ENCODE assay signal across 17 cellular contexts in genomic region chr19:42153606-42154405, GRCh38. TPM values are rescaled to one million over a fixed set of nuclear protein-coding genes. Genes with fewer than 3 reads are reported as not detected.
A peak's percentile ranks its signal among the peaks of the same experiment; 100 is the strongest.
DNase-seq lines count a peak whose midpoint lies in the region; ATAC-seq, FAIRE-seq and TF ChIP-seq lines count a peak whose summit lies in the region.
"Had no signal": no experiment of that assay in that cellular context is flagged by ENCODE, and none has a peak within 500 bp of the region (broad histone marks: within the 10 kb centered on the region; RNA-seq: fewer than 3 reads in every experiment).

No MANE protein-coding gene starts in this region.

- no peak for DNase-seq in activated naive CD8-positive, alpha-beta T cell treated with anti-CD3 and anti-CD28 coated beads, Interleukin-2, amount 10 ng/mL, durations not matched to agents 7 days and 5 days
- no peak for DNase-seq in activated naive CD8-positive, alpha-beta T cell treated with anti-CD3 and anti-CD28 coated beads, Interleukin-2, amount 50 U/mL, for 24 hours
- peak; percentile 82 for DNase-seq in NCI-H146 treated with DMSO at 0.1 percent for 48 hours (lab: John Stamatoyannopoulos, UW; ENCODE audit: unreplicated experiment)
- DNase-seq in K562 (ENCODE audit: extremely low read depth in 1 of 4, low spot score in 3 of 4), result no peak
- no peak for DNase-seq in stimulated activated naive B cell treated with anti-CD40 and anti-IgM and Interleukin-4, amounts not matched to agents 10 μg/mL and 1 μg/mL and 100 μg/mL, for 72 hours
- DNase-seq in nucleus accumbens (lab: John Stamatoyannopoulos, UW), result no peak
- DNase-seq in HepG2 (ENCODE audit: low spot score), result no peak
- DNase-seq: activated CD4-positive, alpha-beta memory T cell treated with anti-CD3 and anti-CD28 coated beads, Interleukin-2, amount 10 ng/mL, durations not matched to agents 7 days and 5 days; activated gamma-delta T cell; endodermal cell; hippocampal formation; NCI-H2171; SJCRH30; tibial artery had no signal

- no peaks in the 10 kb centered on the region; a peak in 1 of 5 replicates for H3K4me1 ChIP-seq in K562 (replicated peaks in 1 of 2; ENCODE audit: control insufficient read depth in 2 of 2, insufficient read depth in 2 of 2, low read length in 2 of 2)
- peaks cover 5% of the 10 kb centered on the region; the same call in 1 of the 2 replicates for H3K4me1 ChIP-seq in HepG2 (ENCODE audit: insufficient read depth, low read length)
- H3K4me1 ChIP-seq: SJCRH30, tibial artery had no signal

- no peak overlapping the region for H2AFZ ChIP-seq in K562 (ENCODE audit: low read depth, low read length)
- H2AFZ ChIP-seq in HepG2 (ENCODE audit: low read length), result no peak overlapping the region

- no peaks in the 10 kb centered on the region for H3K36me3 Mint-ChIP-seq in activated naive CD8-positive, alpha-beta T cell treated with anti-CD3 and anti-CD28 coated beads, Interleukin-2, amount 10 ng/mL, durations not matched to agents 7 days and 5 days
- no peaks in the 10 kb centered on the region for H3K36me3 Mint-ChIP-seq in activated naive CD8-positive, alpha-beta T cell treated with anti-CD3 and anti-CD28 coated beads, Interleukin-2, amount 50 U/mL, for 24 hours (ENCODE audit: low read depth)
- H3K36me3 Mint-ChIP-seq in stimulated activated naive B cell treated with anti-CD40 and anti-IgM and Interleukin-4, amounts not matched to agents 10 μg/mL and 1 μg/mL and 100 μg/mL, for 72 hours, result no peaks in the 10 kb centered on the region
- H3K36me3 Mint-ChIP-seq: mesothelial cell of epicardium had no signal

- H3K4me1 Mint-ChIP-seq in activated naive CD8-positive, alpha-beta T cell treated with anti-CD3 and anti-CD28 coated beads, Interleukin-2, amount 10 ng/mL, durations not matched to agents 7 days and 5 days, result peaks cover 27% of the 10 kb centered on the region
- H3K4me1 Mint-ChIP-seq in activated naive CD8-positive, alpha-beta T cell treated with anti-CD3 and anti-CD28 coated beads, Interleukin-2, amount 50 U/mL, for 24 hours, result peaks cover 19% of the 10 kb centered on the region
- peaks cover 30 to 40% of the 10 kb centered on the region in 2 donors for H3K4me1 Mint-ChIP-seq in stimulated activated naive B cell treated with anti-CD40 and anti-IgM and Interleukin-4, amounts not matched to agents 10 μg/mL and 1 μg/mL and 100 μg/mL, for 72 hours
- H3K4me1 Mint-ChIP-seq: endodermal cell, mesothelial cell of epicardium had no signal

- no peak overlapping the region for H3K27ac ChIP-seq in K562 (ENCODE audit: extremely low read depth, low read depth, low read length)
- H3K27ac ChIP-seq in HepG2 (ENCODE audit: extremely low read length, insufficient read depth, low read length), result no peak overlapping the region
- H3K27ac ChIP-seq: pancreas, SJCRH30, tibial artery had no signal

- no peaks in the 10 kb centered on the region for H3K9me3 Mint-ChIP-seq in activated naive CD8-positive, alpha-beta T cell treated with anti-CD3 and anti-CD28 coated beads, Interleukin-2, amount 10 ng/mL, durations not matched to agents 7 days and 5 days
- no peaks in the 10 kb centered on the region for H3K9me3 Mint-ChIP-seq in activated naive CD8-positive, alpha-beta T cell treated with anti-CD3 and anti-CD28 coated beads, Interleukin-2, amount 50 U/mL, for 24 hours
- no peaks in the 10 kb centered on the region for H3K9me3 Mint-ChIP-seq in stimulated activated naive B cell treated with anti-CD40 and anti-IgM and Interleukin-4, amounts not matched to agents 10 μg/mL and 1 μg/mL and 100 μg/mL, for 72 hours
- H3K9me3 Mint-ChIP-seq: activated CD4-positive, alpha-beta memory T cell treated with anti-CD3 and anti-CD28 coated beads, Interleukin-2, amount 10 ng/mL, durations not matched to agents 7 days and 5 days; endodermal cell; mesothelial cell of epicardium had no signal

- 4% methylated on average over 15 of the region's 21 CpGs for WGBS in K562 (ENCODE audit: insufficient coverage, low coverage, missing lambda C conversion rate)
- 15% methylated on average over 17 of the region's 21 CpGs for WGBS in HepG2 (ENCODE audit: low lambda C conversion rate)

- POLR2A ChIA-PET in activated naive CD8-positive, alpha-beta T cell treated with anti-CD3 and anti-CD28 coated beads, Interleukin-2, amount 10 ng/mL, durations not matched to agents 7 days and 5 days (lab: Charles Lee), result no interaction called here
- POLR2A ChIA-PET in K562 (lab: Yijun Ruan, JAX) (no interaction called here), HepG2 (lab: Yijun Ruan, JAX) (no interaction called here)

- H3K9me1 ChIP-seq in K562 (ENCODE audit: control insufficient read depth, insufficient read depth, low read length), result no peaks in the 10 kb centered on the region

- in situ Hi-C loops in K562 (cut with MboI), result no loop called here
- in situ Hi-C loops in HepG2 (cut with HindIII; ENCODE audit: extremely low pct_ligation_motif_present, low pct_unique_long_range_greater_than_20kb), result no loop called here

- H3K9ac ChIP-seq in K562 (ENCODE audit: insufficient read depth in 1 of 2, low read depth in 2 of 2, low read length in 2 of 2) (no peak overlapping the region), HepG2 (ENCODE audit: insufficient read depth, low read depth, low read length) (no peak overlapping the region)

- TF ChIP-seq POLR2A in K562 (conservative IDR thresholded peaks at IDR 0.05), result no peak
- TF ChIP-seq POLR2A in HepG2 (IDR thresholded peaks at IDR 0.05; ENCODE audit: insufficient read depth in 1 of 2, low read depth in 2 of 2, low read length in 2 of 2), result no peak

- CTCF ChIA-PET in K562 (lab: Yijun Ruan, JAX; ENCODE audit: low intra/inter-chr PET ratio), result no interaction called here
- CTCF ChIA-PET in HepG2 (lab: Yijun Ruan, JAX; ENCODE audit: low intra/inter-chr PET ratio, low total read pairs), result no interaction called here

- intact Hi-C loops in K562 (cut with micrococcal nuclease) (no loop called here), HepG2 (cut with micrococcal nuclease; ENCODE audit: unreplicated experiment) (no loop called here)

- BruUV-seq in K562 (replicated peaks; lab: Mats Ljungman, UMichigan) (no TSS peak), HepG2 (replicated peaks; lab: Mats Ljungman, UMichigan) (no TSS peak)

- no peaks in the 10 kb centered on the region for H3K9me3 ChIP-seq in K562 (replicated peaks; ENCODE audit: control insufficient read depth, insufficient read depth, low read depth, low read length)
- H3K9me3 ChIP-seq in HepG2 (ENCODE audit: low read length), result no peaks in the 10 kb centered on the region
- H3K9me3 ChIP-seq: pancreas, SJCRH30, tibial artery had no signal

- H3K79me2 ChIP-seq in K562 (ENCODE audit: control insufficient read depth, insufficient read depth, low read length) (no peaks in the 10 kb centered on the region), HepG2 (ENCODE audit: insufficient read depth, low read length) (no peaks in the 10 kb centered on the region)

- FAIRE-seq in K562 (lab: Jason Lieb, UNC) (no peak), HepG2 (lab: Jason Lieb, UNC) (no peak)
- FAIRE-seq: pancreas had no signal

- peaks cover 5% of the 10 kb centered on the region for H3K27me3 Mint-ChIP-seq in activated naive CD8-positive, alpha-beta T cell treated with anti-CD3 and anti-CD28 coated beads, Interleukin-2, amount 10 ng/mL, durations not matched to agents 7 days and 5 days
- peaks cover 6% of the 10 kb centered on the region for H3K27me3 Mint-ChIP-seq in activated naive CD8-positive, alpha-beta T cell treated with anti-CD3 and anti-CD28 coated beads, Interleukin-2, amount 50 U/mL, for 24 hours
- H3K27me3 Mint-ChIP-seq in stimulated activated naive B cell treated with anti-CD40 and anti-IgM and Interleukin-4, amounts not matched to agents 10 μg/mL and 1 μg/mL and 100 μg/mL, for 72 hours, result no peaks in the 10 kb centered on the region

- peaks cover 32 to 67% of the 10 kb centered on the region in 2 experiments for H3K27me3 ChIP-seq in K562 (ENCODE audit: control insufficient read depth in 2 of 2, insufficient read depth in 2 of 2, low read length in 2 of 2)
- peaks cover 12 to 69% of the 10 kb centered on the region in 2 experiments; a peak in 4 of 5 replicates for H3K27me3 ChIP-seq in HepG2 (ENCODE audit: control insufficient read depth in 1 of 2, insufficient read depth in 2 of 2, low read length in 2 of 2)
- H3K27me3 ChIP-seq: pancreas had no signal

- TF ChIP-seq CTCF in K562 (IDR thresholded peaks at IDR 0.05 in 2 of 3, conservative IDR thresholded peaks at IDR 0.05 in 1 of 3; ENCODE audit: insufficient read depth in 2 of 3, low read depth in 1 of 3, low read length in 3 of 3) (no peak), HepG2 (CRISPR knock-in tag; IDR thresholded peaks at IDR 0.05) (no peak)

- no peak for ATAC-seq in activated naive CD8-positive, alpha-beta T cell treated with anti-CD3 and anti-CD28 coated beads, Interleukin-2, amount 10 ng/mL, durations not matched to agents 7 days and 5 days (ENCODE audit: low read depth)
- ATAC-seq in activated naive CD8-positive, alpha-beta T cell treated with anti-CD3 and anti-CD28 coated beads, Interleukin-2, amount 50 U/mL, for 24 hours, result no peak
- no peak for ATAC-seq in K562
- no peak for ATAC-seq in stimulated activated naive B cell treated with anti-CD40 and anti-IgM and Interleukin-4, amounts not matched to agents 10 μg/mL and 1 μg/mL and 100 μg/mL, for 72 hours (replicated peaks)
- ATAC-seq in GM21786 (IDR thresholded peaks at IDR 0.05; ENCODE audit: unreplicated experiment), result no peak
- ATAC-seq in HepG2, result no peak
- ATAC-seq: pancreas had no signal

- peaks cover 19% of the 10 kb centered on the region for H4K20me1 ChIP-seq in K562 (replicated peaks; ENCODE audit: control insufficient read depth, insufficient read depth, low read length)
- H4K20me1 ChIP-seq in HepG2 (ENCODE audit: insufficient read depth, low read length), result no peaks in the 10 kb centered on the region

- H3K36me3 ChIP-seq in K562 (ENCODE audit: control insufficient read depth, insufficient read depth, low read length), result no peaks in the 10 kb centered on the region
- no peaks in the 10 kb centered on the region for H3K36me3 ChIP-seq in HepG2 (replicated peaks in 1 of 2; ENCODE audit: control insufficient read depth in 1 of 2, insufficient read depth in 2 of 2, low read length in 2 of 2)
- H3K36me3 ChIP-seq: pancreas, SJCRH30, tibial artery had no signal

- H3K4me2 ChIP-seq in K562 (ENCODE audit: insufficient read depth, low read length), result no peak overlapping the region
- no peak overlapping the region for H3K4me2 ChIP-seq in HepG2 (ENCODE audit: low read depth, low read length)

- no peak for TF ChIP-seq EP300 in K562 (IDR thresholded peaks at IDR 0.05; ENCODE audit: low read length)
- TF ChIP-seq EP300 in HepG2 (IDR thresholded peaks at IDR 0.05; ENCODE audit: low read depth in 2 of 2, low read length in 2 of 2), result no peak
- TF ChIP-seq EP300 in HepG2 (CRISPR knock-in tag; IDR thresholded peaks at IDR 0.05; ENCODE audit: borderline replicate concordance), result no peak

- peak overlapping the region; percentile 63 for H3K4me3 Mint-ChIP-seq in activated naive CD8-positive, alpha-beta T cell treated with anti-CD3 and anti-CD28 coated beads, Interleukin-2, amount 10 ng/mL, durations not matched to agents 7 days and 5 days
- H3K4me3 Mint-ChIP-seq in activated naive CD8-positive, alpha-beta T cell treated with anti-CD3 and anti-CD28 coated beads, Interleukin-2, amount 50 U/mL, for 24 hours, result no peak overlapping the region
- peak overlapping the region; percentile 52 to 59 for H3K4me3 Mint-ChIP-seq in stimulated activated naive B cell treated with anti-CD40 and anti-IgM and Interleukin-4, amounts not matched to agents 10 μg/mL and 1 μg/mL and 100 μg/mL, for 72 hours
- H3K4me3 Mint-ChIP-seq: activated CD4-positive, alpha-beta memory T cell treated with anti-CD3 and anti-CD28 coated beads, Interleukin-2, amount 10 ng/mL, durations not matched to agents 7 days and 5 days; endodermal cell; mesothelial cell of epicardium had no signal

- no peak for TF ChIP-seq RAD21 in K562 (CRISPR knock-in tag; conservative IDR thresholded peaks at IDR 0.05 in 1 of 2, IDR thresholded peaks at IDR 0.05 in 1 of 2)
- no peak for TF ChIP-seq RAD21 in HepG2 (CRISPR knock-in tag; IDR thresholded peaks at IDR 0.05)

- H3K4me3 ChIP-seq in K562 (no peak overlapping the region), HepG2 (replicated peaks in 1 of 3; ENCODE audit: insufficient read depth in 1 of 3, low read depth in 2 of 3, low read length in 3 of 3) (no peak overlapping the region)
- H3K4me3 ChIP-seq: pancreas, SJCRH30, tibial artery had no signal

- peak overlapping the region; percentile 80 for H3K27ac Mint-ChIP-seq in activated naive CD8-positive, alpha-beta T cell treated with anti-CD3 and anti-CD28 coated beads, Interleukin-2, amount 10 ng/mL, durations not matched to agents 7 days and 5 days
- no peak overlapping the region for H3K27ac Mint-ChIP-seq in activated naive CD8-positive, alpha-beta T cell treated with anti-CD3 and anti-CD28 coated beads, Interleukin-2, amount 50 U/mL, for 24 hours
- H3K27ac Mint-ChIP-seq in stimulated activated naive B cell treated with anti-CD40 and anti-IgM and Interleukin-4, amounts not matched to agents 10 μg/mL and 1 μg/mL and 100 μg/mL, for 72 hours, result peak overlapping the region; percentile 21
- H3K27ac Mint-ChIP-seq: activated CD4-positive, alpha-beta memory T cell treated with anti-CD3 and anti-CD28 coated beads, Interleukin-2, amount 10 ng/mL, durations not matched to agents 7 days and 5 days; endodermal cell; mesothelial cell of epicardium had no signal

RNA-seq across cellular contexts. Expression of gene POU2F2, which starts 21.6 kb away (rescaled TPM):
- 10 to 100 TPM; 33.0 to 33.9 TPM for total RNA-seq in activated naive CD8-positive, alpha-beta T cell treated with anti-CD3 and anti-CD28 coated beads, Interleukin-2, amount 10 ng/mL, durations not matched to agents 7 days and 5 days
- 0.88 and 0.93 TPM in 2 replicates for total RNA-seq in K562 (2011; cell fraction: chromatin; rRNA removed; ENCODE audit: low replicate concordance)
- total RNA-seq in K562 (2011; cell fraction: nucleolus; rRNA removed), result 0.39 and 0.50 TPM in 2 replicates
- 0.44 and 0.76 TPM in 2 replicates for total RNA-seq in K562 (2011; cell fraction: nucleoplasm; rRNA removed)
- total RNA-seq in K562 (2014; rRNA removed), result 0.14 and 0.37 TPM in 2 replicates
- total RNA-seq in K562 (2014; rRNA removed; fragmentation: Illumina TruSeq; extraction: Trizol), result 0.03 and 0.07 TPM in 2 replicates
- total RNA-seq in K562 (2015; rRNA removed; fragmentation: Illumina TruSeq; extraction: Trizol), result 0.14 and 0.19 TPM in 2 replicates
- 0.56 and 0.60 TPM in 2 replicates for total RNA-seq in K562 (2021)
- polyA plus RNA-seq in K562 (2011; rRNA removed), result 0.26 and 0.28 TPM in 2 replicates
- polyA plus RNA-seq in K562 (2011; cell fraction: cytosol; rRNA removed), result 0.12 and 0.46 TPM in 2 replicates
- polyA plus RNA-seq in K562 (2011; cell fraction: nucleus; rRNA removed), result 0.88 and 1.2 TPM in 2 replicates
- polyA plus RNA-seq in K562 (2012), result 0.33 and 0.73 TPM in 2 replicates
- 0.42 and 0.68 TPM in 2 replicates for polyA plus RNA-seq in K562 (2014; fragmentation: Illumina TruSeq; extraction: Trizol)
- polyA plus RNA-seq in K562 (2014; fragmentation: Nextera tagmentation; extraction: Ambion mirVana), result under 1 TPM; 0.03 TPM
- polyA plus RNA-seq in K562 (2014; rRNA removed), result 0.61 and 1.1 TPM in 2 replicates
- polyA minus RNA-seq in K562 (2011; rRNA and poly(A)+ RNA removed), result 0.11 and 0.12 TPM in 2 replicates
- polyA minus RNA-seq in K562 (2011; cell fraction: cytosol; rRNA and poly(A)+ RNA removed), result not detected in 2 replicates
- 0.40 and 0.56 TPM in 2 replicates for polyA minus RNA-seq in K562 (2011; cell fraction: nucleus; rRNA and poly(A)+ RNA removed)
- total RNA-seq in HepG2 (2016; rRNA removed; fragmentation: Illumina TruSeq; extraction: Trizol), result 0.03 and 0.09 TPM in 2 replicates
- not detected in 2 replicates for total RNA-seq in HepG2 (2016; cell fraction: cytosol; rRNA removed; fragmentation: Illumina TruSeq; extraction: Trizol; ENCODE audit: low read depth)
- 0.10 and 0.28 TPM in 2 replicates for total RNA-seq in HepG2 (2016; cell fraction: insoluble cytoplasmic fraction; rRNA removed; fragmentation: Illumina TruSeq; extraction: Trizol)
- total RNA-seq in HepG2 (2016; cell fraction: membrane; rRNA removed; fragmentation: Illumina TruSeq; extraction: Trizol), result 0.06 TPM in 1 of 2 replicates, not detected in the other
- 0.22 TPM in 1 of 2 replicates, not detected in the other for total RNA-seq in HepG2 (2016; cell fraction: nucleus; rRNA removed; fragmentation: Illumina TruSeq; extraction: Trizol)
- polyA plus RNA-seq in HepG2 (2011; rRNA removed), result 0.17 and 0.25 TPM in 2 replicates
- polyA plus RNA-seq in HepG2 (2011; cell fraction: cytosol; rRNA removed), result 0.09 and 0.19 TPM in 2 replicates
- polyA plus RNA-seq in HepG2 (2011; cell fraction: nucleus; rRNA removed), result 1.3 TPM in 2 replicates
- 0.19 and 0.59 TPM in 2 replicates for polyA plus RNA-seq in HepG2 (2012)
- not detected in 2 replicates for polyA plus RNA-seq in HepG2 (2016; cell fraction: cytosol; fragmentation: Illumina TruSeq; extraction: Trizol; ENCODE audit: low read depth)
- polyA plus RNA-seq in HepG2 (2016; cell fraction: insoluble cytoplasmic fraction; fragmentation: Illumina TruSeq; extraction: Trizol; ENCODE audit: low read depth), result 0.19 and 0.27 TPM in 2 replicates
- polyA plus RNA-seq in HepG2 (2016; cell fraction: membrane; fragmentation: Illumina TruSeq; extraction: Trizol; ENCODE audit: low read depth), result not detected in 2 replicates
- 0.47 and 1.5 TPM in 2 replicates for polyA plus RNA-seq in HepG2 (2016; cell fraction: nucleus; fragmentation: Illumina TruSeq; extraction: Trizol; ENCODE audit: insufficient read depth, low read depth)
- polyA minus RNA-seq in HepG2 (2011; rRNA and poly(A)+ RNA removed; ENCODE audit: low replicate concordance), result 0.14 and 0.24 TPM in 2 replicates
- polyA minus RNA-seq in HepG2 (2011; cell fraction: cytosol; rRNA and poly(A)+ RNA removed), result not detected in 2 replicates
- polyA minus RNA-seq in HepG2 (2011; cell fraction: nucleus; rRNA and poly(A)+ RNA removed), result 0.64 and 0.87 TPM in 2 replicates

Comparison
In these comparisons a context has a peak if more than half of its experiments do, and no peak if none do; other contexts are left out.
1. RNA of gene POU2F2, which starts 21.6 kb away (total RNA-seq): 33.0 to 33.9 TPM in activated naive CD8-positive, alpha-beta T cell treated with anti-CD3 and anti-CD28 coated beads, Interleukin-2, amount 10 ng/mL, durations not matched to agents 7 days and 5 days; 0.03 to 0.93 TPM in K562 and 0.03 to 0.28 TPM in HepG2; every median in the first group is over 10 times any median in the second.